Comparison of ENCODE assay signal across 20 cellular contexts in genomic region chr22:41952713-41953112, GRCh38. TPM values are rescaled to one million over a fixed set of nuclear protein-coding genes. Genes with fewer than 3 reads are reported as not detected.
DNase-seq lines count a peak whose midpoint lies in the region.
"Had no signal": no experiment of that assay in that cellular context is flagged by ENCODE, and none has a peak within 500 bp of the region (broad histone marks: within the 10 kb centered on the region; RNA-seq: fewer than 3 reads in every experiment).

No MANE protein-coding gene starts in this region.

- DNase-seq in EL: peak; percentile 27
- DNase-seq in kidney tubule cell (ENCODE audit: low spot score): peak; percentile 50
- DNase-seq in A172 (ENCODE audit: low spot score): no peak
- no peak for DNase-seq in activated gamma-delta T cell (lab: John Stamatoyannopoulos, UW)
- DNase-seq in posterior vena cava (ENCODE audit: low spot score): no peak
- DNase-seq: ACHN; AML-193; Calu3; CD8-positive, alpha-beta T cell; KBM-7; NCI-H1105 treated with DMSO at 0.1 percent for 48 hours; NCI-H1694; NCI-H2081 treated with DMSO at 0.1 percent for 48 hours; NCI-H748 treated with DMSO at 0.1 percent for 48 hours; NK-92 treated with Interleukin-12 subunit alpha and Interleukin-12 subunit beta, amount 100 ng/mL, for 24 hours; PC-3 had no signal

- H3K27ac ChIP-seq in angular gyrus (ENCODE audit: low read depth, low read length) (peak overlapping the region; percentile 94), temporal lobe (ENCODE audit: low read depth, low read length) (peak overlapping the region; percentile 87)
- H3K27ac ChIP-seq: SJSA1 had no signal

- intact Hi-C loops in posterior vena cava (cut with DNase I): no loop called here

RNA-seq across cellular contexts. Expression of gene CENPM, which starts 5.8 kb away (rescaled TPM):
- total RNA-seq in temporal lobe (3.0 TPM), posterior vena cava (not detected)
- total RNA-seq in A172 (2014; rRNA removed; shearing (Covaris generic)): 42.4 and 54.8 TPM in 2 replicates

RNA-seq across cellular contexts. Expression of gene SEPTIN3, which starts 16.5 kb away (rescaled TPM):
- total RNA-seq in temporal lobe: 172 TPM
- total RNA-seq in A172 (2014; rRNA removed; shearing (Covaris generic)): 7.7 and 8.3 TPM in 2 replicates
- total RNA-seq in posterior vena cava: under 1 TPM; 0.14 to 0.23 TPM
- total RNA-seq: SJSA1 had no signal

RNA-seq across cellular contexts. Expression of gene TNFRSF13C, which starts 26.1 kb away (rescaled TPM):
- total RNA-seq in temporal lobe (0.49 TPM), posterior vena cava (under 1 TPM; 0.28 to 0.33 TPM)
- total RNA-seq in A172 (2014; rRNA removed; shearing (Covaris generic)): 0.03 TPM in 1 of 2 replicates, not detected in the other

RNA-seq across cellular contexts. Expression of gene SHISA8, which starts 37.8 kb away (rescaled TPM):
- total RNA-seq in temporal lobe (not detected), posterior vena cava (not detected)
- total RNA-seq in A172 (2014; rRNA removed; shearing (Covaris generic)): not detected in 2 replicates
- total RNA-seq: Calu3, NCI-H460, PC-3, SJSA1 had no signal

Comparison
In these comparisons a context has a peak if more than half of its experiments do, and no peak if none do; other contexts are left out.
1. DNase-seq: peak in EL (single experiment) and kidney tubule cell (single experiment); none in A172 (single experiment), activated gamma-delta T cell (single experiment) and posterior vena cava (single experiment).
2. RNA of gene CENPM, which starts 5.8 kb away (total RNA-seq): 42.4 to 54.8 TPM in A172; 3.0 TPM in temporal lobe (single experiment) and not detected in posterior vena cava; every median in the first group is over 10 times any median in the second.
3. RNA of gene SEPTIN3, which starts 16.5 kb away (total RNA-seq): 172 TPM in temporal lobe (single experiment); 7.7 to 8.3 TPM in A172 and 0.14 to 0.23 TPM in posterior vena cava; every median in the first group is over 10 times any median in the second.